Comparison of ENCODE assay signal across 23 cellular contexts in genomic region chr9:125370786-125371185, GRCh38.
DNase-seq lines count a peak whose midpoint lies in the region; ATAC-seq, FAIRE-seq and TF ChIP-seq lines count a peak whose summit lies in the region.
"Had no signal": no experiment of that assay in that cellular context is flagged by ENCODE, and none has a peak within 500 bp of the region (broad histone marks: within the 10 kb centered on the region; RNA-seq: fewer than 3 reads in every experiment).

No MANE protein-coding gene starts in this region.

- no TSS peak for BruUV-seq in MCF 10A (replicated peaks; lab: Mats Ljungman, UMichigan)

- no peak overlapping the region for H3K23ac ChIP-seq in H1 (ENCODE audit: insufficient read length)

- H4K5ac ChIP-seq in H1 (ENCODE audit: insufficient read length, low read depth, low read length) = no peak overlapping the region

- H3K9me3 ChIP-seq in breast epithelium (no peaks in the 10 kb centered on the region), HEK293 (ENCODE audit: control insufficient read depth, insufficient read depth, low read depth, low read length) (no peaks in the 10 kb centered on the region), H1 (ENCODE audit: insufficient read depth in 2 of 2, low read depth in 1 of 2, low read length in 1 of 2) (no peaks in the 10 kb centered on the region)
- H3K9me3 ChIP-seq: BLaER1 treated with 17β-estradiol and CSF1 and Interleukin-3, amounts not matched to agents 10 nM and 100 nM had no signal

- H2AK5ac ChIP-seq in H1 (ENCODE audit: low read depth, low read length) = no peak overlapping the region

- H2BK12ac ChIP-seq in H1 (ENCODE audit: low read depth, low read length) = no peak overlapping the region

- no peak overlapping the region for H3K14ac ChIP-seq in H1 (ENCODE audit: insufficient read length)

- H2BK120ac ChIP-seq in H1 (replicated peaks; ENCODE audit: low read depth, low read length) = no peak overlapping the region

- TF ChIP-seq POLR2A in breast epithelium (IDR thresholded peaks at IDR 0.05) (no peak), H1 (IDR thresholded peaks at IDR 0.05; ENCODE audit: control extremely low read depth in 1 of 2, low read depth in 2 of 2, low read length in 2 of 2) (no peak)

- POLR2A ChIA-PET in MCF 10A (lab: Yijun Ruan, JAX) = no interaction called here
- POLR2A ChIA-PET in HEK293 (lab: Yijun Ruan, JAX) = no interaction called here
- POLR2A ChIA-PET in H1 (lab: Charles Lee; ENCODE audit: partially characterized antibody) = interaction anchor here (1.7 kb wide), 3 partner anchors 56 to 132 kb away, joined by 4 to 6 read pairs (median 5); partner anchors contain the start of gene HSPA5

- no peaks in the 10 kb centered on the region for H3K79me1 ChIP-seq in H1 (ENCODE audit: low read depth, low read length)

- H2BK15ac ChIP-seq in H1 (ENCODE audit: low read length) = no peak overlapping the region

- no peak overlapping the region for H3K4me3 ChIP-seq in breast epithelium
- H3K4me3 ChIP-seq in HEK293 (ENCODE audit: low read depth, low read length) = no peak overlapping the region
- H3K4me3 ChIP-seq in H1 (ENCODE audit: extremely low read depth in 1 of 4, insufficient read depth in 2 of 4, low read depth in 3 of 4, low read length in 4 of 4) = no peak overlapping the region
- H3K4me3 ChIP-seq: BLaER1 treated with 17β-estradiol and CSF1 and Interleukin-3, amounts not matched to agents 10 nM and 100 nM; SK-N-MC had no signal

- H3K9me3 Mint-ChIP-seq in MCF 10A (ENCODE audit: unreplicated experiment) (no peaks in the 10 kb centered on the region), type B pancreatic cell (no peaks in the 10 kb centered on the region)
- H3K9me3 Mint-ChIP-seq: CD8-positive, alpha-beta memory T cell had no signal

- H3K79me2 ChIP-seq in H1 (ENCODE audit: control insufficient read depth in 1 of 2, insufficient read depth in 2 of 2, low read length in 2 of 2) = no peaks in the 10 kb centered on the region

- CTCF ChIA-PET in MCF 10A (lab: Yijun Ruan, JAX) (interaction anchor here (1.0 kb wide), 1 partner anchor 114 kb away, joined by 3 read pairs; no protein-coding TSS in a partner anchor), HEK293 (lab: Yijun Ruan, JAX) (interaction anchor here (1.2 to 1.3 kb wide), 2 partner anchors 9 to 517 kb away, joined by 3 to 4 read pairs; partner anchors contain the start of gene WDR38), H1 (lab: Charles Lee; ENCODE audit: partially characterized antibody) (interaction anchor here (0.8 to 3.0 kb wide), 6 partner anchors 9 to 512 kb away, joined by 3 to 19 read pairs (median 5); no protein-coding TSS in a partner anchor)

- TF ChIP-seq CTCF in MCF 10A (IDR thresholded peaks at IDR 0.05; ENCODE audit: unreplicated experiment) (no peak), breast epithelium (IDR thresholded peaks at IDR 0.05) (no peak), HEK293 (tag by site-specific recombination; IDR thresholded peaks at IDR 0.05) (no peak), H1 (IDR thresholded peaks at IDR 0.05; ENCODE audit: control extremely low read depth in 1 of 3, insufficient read depth in 1 of 3, low read depth in 1 of 3, low read length in 3 of 3) (no peak), type B pancreatic cell (conservative IDR thresholded peaks at IDR 0.05) (no peak)

- H3K27me3 Mint-ChIP-seq in MCF 10A (ENCODE audit: insufficient read depth, unreplicated experiment) (no peaks in the 10 kb centered on the region), type B pancreatic cell (peaks cover 7% of the 10 kb centered on the region)

- FAIRE-seq in H1 (lab: Jason Lieb, UNC) = no peak
- FAIRE-seq: D721Med, GM12892, GM18507, H54 had no signal

- TF ChIP-seq EP300 in H1 (IDR thresholded peaks at IDR 0.05; ENCODE audit: borderline replicate concordance in 1 of 2, low read depth in 2 of 2, low read length in 2 of 2) = no peak

- ATAC-seq in GM18519 (IDR thresholded peaks at IDR 0.05; ENCODE audit: low FRiP score, unreplicated experiment) = no peak

- no peak overlapping the region for H3K4me2 ChIP-seq in H1 (ENCODE audit: insufficient read depth in 1 of 2, low read depth in 2 of 2, low read length in 2 of 2)
- H3K4me2 ChIP-seq: BLaER1 treated with 17β-estradiol and CSF1 and Interleukin-3, amounts not matched to agents 10 nM and 100 nM had no signal

- H3K4me1 ChIP-seq in breast epithelium (no peaks in the 10 kb centered on the region), HEK293 (ENCODE audit: control insufficient read depth, insufficient read depth, low read length) (no peaks in the 10 kb centered on the region), H1 (replicated peaks in 1 of 4; ENCODE audit: control insufficient read depth in 3 of 4, insufficient read depth in 4 of 4, low read length in 3 of 4) (peaks cover 0 to 14% (median 6%) of the 10 kb centered on the region in 4 experiments; a peak in 5 of 7 replicates)

- H3K27me3 ChIP-seq in breast epithelium (no peaks in the 10 kb centered on the region), H1 (replicated peaks in 1 of 4; ENCODE audit: control insufficient read depth in 3 of 4, extremely low read depth in 1 of 4, insufficient read depth in 3 of 4, low read length in 3 of 4) (no peaks in the 10 kb centered on the region; a peak in 1 of 7 replicates)
- H3K27me3 ChIP-seq: BLaER1 treated with 17β-estradiol and CSF1 and Interleukin-3, amounts not matched to agents 10 nM and 100 nM had no signal

- H3K36me3 ChIP-seq in breast epithelium (no peaks in the 10 kb centered on the region), HEK293 (ENCODE audit: control insufficient read depth in 2 of 2, insufficient read depth in 1 of 2, low read length in 2 of 2) (peaks cover 3 to 20% of the 10 kb centered on the region in 2 experiments; a peak in 2 of 3 replicates), H1 (ENCODE audit: control insufficient read depth in 2 of 4, insufficient read depth in 4 of 4, low read length in 3 of 4) (no peaks in the 10 kb centered on the region)

- H3K23me2 ChIP-seq in H1 (ENCODE audit: low read depth, low read length) = no peaks in the 10 kb centered on the region

- H3K4me1 Mint-ChIP-seq in MCF 10A (ENCODE audit: insufficient read depth, unreplicated experiment) (peaks cover 12% of the 10 kb centered on the region), type B pancreatic cell (ENCODE audit: unreplicated experiment) (peaks cover 9% of the 10 kb centered on the region)

- DNase-seq in MCF 10A (ENCODE audit: unreplicated experiment) (no peak), breast epithelium (ENCODE audit: low spot score in 2 of 2) (no peak), H1 (ENCODE audit: low read depth in 1 of 2, low spot score in 2 of 2) (no peak), type B pancreatic cell (ENCODE audit: extremely low spot score, unreplicated experiment) (no peak), NCI-H510A treated with DMSO at 0.1 percent for 48 hours (lab: John Stamatoyannopoulos, UW) (no peak)
- DNase-seq: CD8-positive, alpha-beta memory T cell; IMR-90; Kasumi-1; MM.1S; NCI-H1105; NCI-H2081; NCI-H524; NCI-H82; OCI-M1; SHP77 had no signal

- TF ChIP-seq RAD21 in H1 (IDR thresholded peaks at IDR 0.05 in 1 of 2, conservative IDR thresholded peaks at IDR 0.05 in 1 of 2; ENCODE audit: low read depth in 2 of 2, low read length in 2 of 2) = no peak

- H3K18ac ChIP-seq in H1 (ENCODE audit: extremely low read depth, low read length) = no peak overlapping the region

- no peak overlapping the region for H3K4me3 Mint-ChIP-seq in MCF 10A (ENCODE audit: unreplicated experiment)
- no peak overlapping the region for H3K4me3 Mint-ChIP-seq in type B pancreatic cell
- H3K4me3 Mint-ChIP-seq: CD8-positive, alpha-beta memory T cell had no signal

- H3K27ac ChIP-seq in breast epithelium (no peak overlapping the region), HEK293 (ENCODE audit: extremely low read depth, low read depth, low read length) (no peak overlapping the region), H1 (ENCODE audit: low read depth, low read length) (no peak overlapping the region)
- H3K27ac ChIP-seq: SK-N-MC had no signal

- H2BK20ac ChIP-seq in H1 (ENCODE audit: low read length) = no peak overlapping the region

- no peak overlapping the region for H2BK5ac ChIP-seq in H1 (ENCODE audit: low read depth, low read length)

- H3K56ac ChIP-seq in H1 (replicated peaks; ENCODE audit: insufficient read length, low read depth, low read length) = no peak overlapping the region

- no peak overlapping the region for H4K8ac ChIP-seq in H1 (ENCODE audit: extremely low read depth, insufficient read depth, low read length)

- intact Hi-C loops in MCF 10A (cut with micrococcal nuclease) = loop anchor here (5.0 kb wide), 1 partner anchor 508 kb away; the partner anchor contains the start of genes ARPC5L and RPL35
- intact Hi-C loops in breast epithelium (cut with DNase I; ENCODE audit: low total_unique reads) = no loop called here

- no peaks in the 10 kb centered on the region for H4K20me1 ChIP-seq in H1 (replicated peaks in 1 of 2; ENCODE audit: control insufficient read depth in 1 of 2, insufficient read depth in 2 of 2, low read length in 2 of 2)

- no peak overlapping the region for H3K9ac ChIP-seq in H1 (replicated peaks in 1 of 4; ENCODE audit: extremely low read depth in 1 of 4, low read depth in 3 of 4, low read length in 3 of 4)
- H3K9ac ChIP-seq: BLaER1 treated with 17β-estradiol and CSF1 and Interleukin-3, amounts not matched to agents 10 nM and 100 nM had no signal

- H2AFZ ChIP-seq in H1 (ENCODE audit: low read length) = no peak overlapping the region

- WGBS in H1 (ENCODE audit: extremely low coverage in 1 of 2, insufficient coverage in 1 of 2, insufficient read length in 1 of 2, insufficient replicate concordance in 2 of 2, low coverage in 1 of 2, low lambda C conversion rate in 2 of 2, missing lambda C conversion rate in 1 of 2), 2 experiments = 85% methylated on average over 8 of the region's 8 CpGs; no CpG with 5 or more reads in 1 of the 2 experiments

- H4K91ac ChIP-seq in H1 (replicated peaks; ENCODE audit: insufficient read length, low read length) = peak overlapping the region; percentile 27

- H3K4ac ChIP-seq in H1 (replicated peaks; ENCODE audit: insufficient read length, low read depth, low read length) = peak overlapping the region; percentile 38

- H3K36me3 Mint-ChIP-seq in MCF 10A (ENCODE audit: insufficient read depth, unreplicated experiment) (peaks cover 32% of the 10 kb centered on the region), type B pancreatic cell (no peaks in the 10 kb centered on the region)

- H3K27ac Mint-ChIP-seq in MCF 10A (ENCODE audit: low read depth, unreplicated experiment) (peak overlapping the region; percentile 75), type B pancreatic cell (peak overlapping the region; percentile 52)

TF ChIP-seq in HEK293, 187 proteins besides CTCF, POLR2A, EP300 and RAD21 (continues in another document):
- TF ChIP-seq ZNF626 (tag by site-specific recombination; IDR thresholded peaks at IDR 0.05) (no peak), GLIS2 (tag by site-specific recombination; IDR thresholded peaks at IDR 0.05) (no peak), ZBTB17 (tag by site-specific recombination; IDR thresholded peaks at IDR 0.05) (peak; percentile 46; the same call in 1 of the 2 replicates)

TF ChIP-seq in H1, 55 proteins besides CTCF, POLR2A, EP300 and RAD21 (continues in another document):
- no peak for TF ChIP-seq JUND (IDR thresholded peaks at IDR 0.05; ENCODE audit: low read length)
- no peak for TF ChIP-seq KDM1A (IDR thresholded peaks at IDR 0.05; ENCODE audit: borderline replicate concordance, low read length)
- no peak for TF ChIP-seq CTBP2 (IDR thresholded peaks at IDR 0.05; ENCODE audit: borderline replicate concordance, insufficient read depth, insufficient read length, low read length)
